ENCODE assay signal across 1 cellular context in the genomic region with DNA sequence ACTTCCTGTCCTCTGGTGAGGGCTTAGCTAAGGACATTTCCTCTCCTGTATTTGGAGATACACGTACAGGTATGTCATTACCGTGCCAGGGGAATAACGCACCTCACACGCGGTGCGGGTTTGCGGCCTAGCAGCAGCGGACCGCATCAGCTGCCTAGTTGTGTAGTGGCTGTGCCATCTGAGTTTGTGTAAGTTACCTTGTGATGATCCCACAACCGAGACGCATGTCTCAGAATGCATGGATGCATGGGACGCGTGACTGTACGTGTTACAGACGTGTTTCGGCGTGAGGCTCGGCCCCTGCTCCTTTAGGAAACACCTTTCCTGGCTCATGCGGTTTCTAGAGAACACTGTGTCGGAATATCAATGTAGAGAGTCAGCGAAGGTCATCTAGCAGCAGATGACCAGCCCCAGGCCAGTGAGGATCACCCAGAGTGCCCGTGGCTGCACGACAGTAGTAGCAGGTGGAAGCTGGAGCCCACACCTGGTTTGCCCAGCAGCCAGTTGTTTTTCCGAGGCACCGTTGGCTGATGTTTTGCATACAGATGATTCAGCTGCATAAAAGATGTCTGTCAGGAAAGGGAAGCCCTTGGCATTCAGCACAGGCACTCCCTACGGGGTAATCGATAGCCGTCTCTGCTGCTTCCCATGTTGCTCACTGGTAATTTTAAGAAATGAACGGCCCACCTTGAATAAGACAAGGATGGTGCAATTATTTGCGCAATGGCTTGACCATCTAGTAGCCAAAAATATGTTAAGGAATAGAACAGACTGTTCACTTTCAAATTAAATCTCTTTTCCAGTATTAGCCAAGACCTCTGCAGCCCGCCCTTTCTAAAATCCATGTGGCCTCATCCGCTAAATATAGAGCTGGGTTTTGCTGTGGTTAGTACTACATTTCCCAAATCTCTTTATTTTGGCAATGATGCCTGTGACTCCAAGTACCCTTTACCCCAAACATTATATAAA.
TF ChIP-seq lines count a peak whose summit lies in the region.

No MANE protein-coding gene starts in this region.

TF ChIP-seq in HepG2, 621 proteins besides CTCF, POLR2A, EP300 and RAD21 (continued from another document and continues in another):
- TF ChIP-seq, protein P1, sequence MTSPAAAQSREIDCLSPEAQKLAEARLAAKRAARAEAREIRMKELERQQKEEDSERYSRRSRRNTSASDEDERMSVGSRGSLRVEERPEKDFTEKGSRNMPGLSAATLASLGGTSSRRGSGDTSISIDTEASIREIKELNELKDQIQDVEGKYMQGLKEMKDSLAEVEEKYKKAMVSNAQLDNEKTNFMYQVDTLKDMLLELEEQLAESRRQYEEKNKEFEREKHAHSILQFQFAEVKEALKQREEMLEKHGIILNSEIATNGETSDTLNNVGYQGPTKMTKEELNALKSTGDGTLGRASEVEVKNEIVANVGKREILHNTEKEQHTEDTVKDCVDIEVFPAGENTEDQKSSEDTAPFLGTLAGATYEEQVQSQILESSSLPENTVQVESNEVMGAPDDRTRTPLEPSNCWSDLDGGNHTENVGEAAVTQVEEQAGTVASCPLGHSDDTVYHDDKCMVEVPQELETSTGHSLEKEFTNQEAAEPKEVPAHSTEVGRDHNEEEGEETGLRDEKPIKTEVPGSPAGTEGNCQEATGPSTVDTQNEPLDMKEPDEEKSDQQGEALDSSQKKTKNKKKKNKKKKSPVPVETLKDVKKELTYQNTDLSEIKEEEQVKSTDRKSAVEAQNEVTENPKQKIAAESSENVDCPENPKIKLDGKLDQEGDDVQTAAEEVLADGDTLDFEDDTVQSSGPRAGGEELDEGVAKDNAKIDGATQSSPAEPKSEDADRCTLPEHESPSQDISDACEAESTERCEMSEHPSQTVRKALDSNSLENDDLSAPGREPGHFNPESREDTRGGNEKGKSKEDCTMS (CRISPR knock-in tag; conservative IDR thresholded peaks at IDR 0.05): no peak
- TF ChIP-seq, protein P2, sequence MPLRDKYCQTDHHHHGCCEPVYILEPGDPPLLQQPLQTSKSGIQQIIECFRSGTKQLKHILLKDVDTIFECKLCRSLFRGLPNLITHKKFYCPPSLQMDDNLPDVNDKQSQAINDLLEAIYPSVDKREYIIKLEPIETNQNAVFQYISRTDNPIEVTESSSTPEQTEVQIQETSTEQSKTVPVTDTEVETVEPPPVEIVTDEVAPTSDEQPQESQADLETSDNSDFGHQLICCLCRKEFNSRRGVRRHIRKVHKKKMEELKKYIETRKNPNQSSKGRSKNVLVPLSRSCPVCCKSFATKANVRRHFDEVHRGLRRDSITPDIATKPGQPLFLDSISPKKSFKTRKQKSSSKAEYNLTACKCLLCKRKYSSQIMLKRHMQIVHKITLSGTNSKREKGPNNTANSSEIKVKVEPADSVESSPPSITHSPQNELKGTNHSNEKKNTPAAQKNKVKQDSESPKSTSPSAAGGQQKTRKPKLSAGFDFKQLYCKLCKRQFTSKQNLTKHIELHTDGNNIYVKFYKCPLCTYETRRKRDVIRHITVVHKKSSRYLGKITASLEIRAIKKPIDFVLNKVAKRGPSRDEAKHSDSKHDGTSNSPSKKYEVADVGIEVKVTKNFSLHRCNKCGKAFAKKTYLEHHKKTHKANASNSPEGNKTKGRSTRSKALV (CRISPR knock-in tag; IDR thresholded peaks at IDR 0.05): 0 out of 2 replicates have a peak, but pooled peaks have one; percentile 34
- TF ChIP-seq ZMYM2 (CRISPR knock-in tag; IDR thresholded peaks at IDR 0.05) (no peak), ZBTB1 (CRISPR knock-in tag; IDR thresholded peaks at IDR 0.05; ENCODE audit: borderline replicate concordance) (peak; percentile 84; the same call in 1 of the 2 replicates), ELF3 (CRISPR knock-in tag; IDR thresholded peaks at IDR 0.05) (peak; percentile 9; the same call in 1 of the 2 replicates), PHF5A (CRISPR knock-in tag; IDR thresholded peaks at IDR 0.05; ENCODE audit: low read depth, unreplicated experiment) (no peak), ATRX (CRISPR knock-in tag; IDR thresholded peaks at IDR 0.05; ENCODE audit: borderline replicate concordance) (no peak), ZMAT3 (CRISPR knock-in tag; conservative IDR thresholded peaks at IDR 0.05) (no peak), ZNF879 (CRISPR knock-in tag; IDR thresholded peaks at IDR 0.05) (no peak), ZNF292 (CRISPR knock-in tag; IDR thresholded peaks at IDR 0.05; ENCODE audit: borderline replicate concordance, low read depth) (no peak), FOXM1 (CRISPR knock-in tag; IDR thresholded peaks at IDR 0.05) (no peak), ZNF841 (CRISPR knock-in tag; IDR thresholded peaks at IDR 0.05; ENCODE audit: borderline replicate concordance) (no peak), ZNF530 (CRISPR knock-in tag; IDR thresholded peaks at IDR 0.05; ENCODE audit: low read depth) (no peak), SRSF4 (IDR thresholded peaks at IDR 0.05; ENCODE audit: low read depth, low read length, poor library complexity, severe bottlenecking) (no peak), ZNF850 (CRISPR knock-in tag; conservative IDR thresholded peaks at IDR 0.05) (no peak), TOPORS (CRISPR knock-in tag; IDR thresholded peaks at IDR 0.05) (no peak), ZNF33B (CRISPR knock-in tag; IDR thresholded peaks at IDR 0.05) (0 out of 2 replicates have a peak, but pooled peaks have one; percentile 40), TGIF2 (CRISPR knock-in tag; IDR thresholded peaks at IDR 0.05) (0 out of 2 replicates have a peak, but pooled peaks have one; percentile 29), HIVEP1 (CRISPR knock-in tag; IDR thresholded peaks at IDR 0.05) (no peak), ZNF335 (CRISPR knock-in tag; IDR thresholded peaks at IDR 0.05) (peak; percentile 8; the same call in 1 of the 2 replicates)
- TF ChIP-seq, protein P3, sequence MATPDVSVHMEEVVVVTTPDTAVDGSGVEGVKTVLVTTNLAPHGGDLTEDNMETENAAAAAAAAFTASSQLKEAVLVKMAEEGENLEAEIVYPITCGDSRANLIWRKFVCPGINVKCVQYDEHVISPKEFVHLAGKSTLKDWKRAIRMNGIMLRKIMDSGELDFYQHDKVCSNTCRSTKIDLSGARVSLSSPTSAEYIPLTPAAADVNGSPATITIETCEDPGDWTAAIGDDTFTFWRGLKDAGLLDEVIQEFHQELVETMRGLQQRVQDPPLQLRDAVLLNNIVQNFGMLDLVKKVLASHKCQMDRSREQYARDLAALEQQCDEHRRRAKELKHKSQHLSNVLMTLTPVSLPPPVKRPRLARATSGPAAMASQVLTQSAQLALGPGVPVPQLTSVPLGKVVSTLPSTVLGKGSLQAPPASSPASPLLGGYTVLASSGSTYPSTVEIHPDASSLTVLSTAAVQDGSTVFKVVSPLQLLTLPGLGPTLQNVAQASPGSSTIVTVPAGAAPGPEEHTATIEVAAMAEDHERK (CRISPR knock-in tag; IDR thresholded peaks at IDR 0.05; ENCODE audit: low read depth): no peak
- TF ChIP-seq, protein P4, sequence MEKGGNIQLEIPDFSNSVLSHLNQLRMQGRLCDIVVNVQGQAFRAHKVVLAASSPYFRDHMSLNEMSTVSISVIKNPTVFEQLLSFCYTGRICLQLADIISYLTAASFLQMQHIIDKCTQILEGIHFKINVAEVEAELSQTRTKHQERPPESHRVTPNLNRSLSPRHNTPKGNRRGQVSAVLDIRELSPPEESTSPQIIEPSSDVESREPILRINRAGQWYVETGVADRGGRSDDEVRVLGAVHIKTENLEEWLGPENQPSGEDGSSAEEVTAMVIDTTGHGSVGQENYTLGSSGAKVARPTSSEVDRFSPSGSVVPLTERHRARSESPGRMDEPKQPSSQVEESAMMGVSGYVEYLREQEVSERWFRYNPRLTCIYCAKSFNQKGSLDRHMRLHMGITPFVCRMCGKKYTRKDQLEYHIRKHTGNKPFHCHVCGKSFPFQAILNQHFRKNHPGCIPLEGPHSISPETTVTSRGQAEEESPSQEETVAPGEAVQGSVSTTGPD (CRISPR knock-in tag; IDR thresholded peaks at IDR 0.05): no peak
- TF ChIP-seq, protein P5, sequence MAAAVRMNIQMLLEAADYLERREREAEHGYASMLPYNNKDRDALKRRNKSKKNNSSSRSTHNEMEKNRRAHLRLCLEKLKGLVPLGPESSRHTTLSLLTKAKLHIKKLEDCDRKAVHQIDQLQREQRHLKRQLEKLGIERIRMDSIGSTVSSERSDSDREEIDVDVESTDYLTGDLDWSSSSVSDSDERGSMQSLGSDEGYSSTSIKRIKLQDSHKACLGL (CRISPR knock-in tag; IDR thresholded peaks at IDR 0.05): no peak
- TF ChIP-seq, protein P6, sequence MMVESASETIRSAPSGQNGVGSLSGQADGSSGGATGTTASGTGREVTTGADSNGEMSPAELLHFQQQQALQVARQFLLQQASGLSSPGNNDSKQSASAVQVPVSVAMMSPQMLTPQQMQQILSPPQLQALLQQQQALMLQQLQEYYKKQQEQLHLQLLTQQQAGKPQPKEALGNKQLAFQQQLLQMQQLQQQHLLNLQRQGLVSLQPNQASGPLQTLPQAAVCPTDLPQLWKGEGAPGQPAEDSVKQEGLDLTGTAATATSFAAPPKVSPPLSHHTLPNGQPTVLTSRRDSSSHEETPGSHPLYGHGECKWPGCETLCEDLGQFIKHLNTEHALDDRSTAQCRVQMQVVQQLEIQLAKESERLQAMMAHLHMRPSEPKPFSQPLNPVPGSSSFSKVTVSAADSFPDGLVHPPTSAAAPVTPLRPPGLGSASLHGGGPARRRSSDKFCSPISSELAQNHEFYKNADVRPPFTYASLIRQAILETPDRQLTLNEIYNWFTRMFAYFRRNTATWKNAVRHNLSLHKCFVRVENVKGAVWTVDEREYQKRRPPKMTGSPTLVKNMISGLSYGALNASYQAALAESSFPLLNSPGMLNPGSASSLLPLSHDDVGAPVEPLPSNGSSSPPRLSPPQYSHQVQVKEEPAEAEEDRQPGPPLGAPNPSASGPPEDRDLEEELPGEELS (CRISPR knock-in tag; IDR thresholded peaks at IDR 0.05): no peak
- TF ChIP-seq, protein P7, sequence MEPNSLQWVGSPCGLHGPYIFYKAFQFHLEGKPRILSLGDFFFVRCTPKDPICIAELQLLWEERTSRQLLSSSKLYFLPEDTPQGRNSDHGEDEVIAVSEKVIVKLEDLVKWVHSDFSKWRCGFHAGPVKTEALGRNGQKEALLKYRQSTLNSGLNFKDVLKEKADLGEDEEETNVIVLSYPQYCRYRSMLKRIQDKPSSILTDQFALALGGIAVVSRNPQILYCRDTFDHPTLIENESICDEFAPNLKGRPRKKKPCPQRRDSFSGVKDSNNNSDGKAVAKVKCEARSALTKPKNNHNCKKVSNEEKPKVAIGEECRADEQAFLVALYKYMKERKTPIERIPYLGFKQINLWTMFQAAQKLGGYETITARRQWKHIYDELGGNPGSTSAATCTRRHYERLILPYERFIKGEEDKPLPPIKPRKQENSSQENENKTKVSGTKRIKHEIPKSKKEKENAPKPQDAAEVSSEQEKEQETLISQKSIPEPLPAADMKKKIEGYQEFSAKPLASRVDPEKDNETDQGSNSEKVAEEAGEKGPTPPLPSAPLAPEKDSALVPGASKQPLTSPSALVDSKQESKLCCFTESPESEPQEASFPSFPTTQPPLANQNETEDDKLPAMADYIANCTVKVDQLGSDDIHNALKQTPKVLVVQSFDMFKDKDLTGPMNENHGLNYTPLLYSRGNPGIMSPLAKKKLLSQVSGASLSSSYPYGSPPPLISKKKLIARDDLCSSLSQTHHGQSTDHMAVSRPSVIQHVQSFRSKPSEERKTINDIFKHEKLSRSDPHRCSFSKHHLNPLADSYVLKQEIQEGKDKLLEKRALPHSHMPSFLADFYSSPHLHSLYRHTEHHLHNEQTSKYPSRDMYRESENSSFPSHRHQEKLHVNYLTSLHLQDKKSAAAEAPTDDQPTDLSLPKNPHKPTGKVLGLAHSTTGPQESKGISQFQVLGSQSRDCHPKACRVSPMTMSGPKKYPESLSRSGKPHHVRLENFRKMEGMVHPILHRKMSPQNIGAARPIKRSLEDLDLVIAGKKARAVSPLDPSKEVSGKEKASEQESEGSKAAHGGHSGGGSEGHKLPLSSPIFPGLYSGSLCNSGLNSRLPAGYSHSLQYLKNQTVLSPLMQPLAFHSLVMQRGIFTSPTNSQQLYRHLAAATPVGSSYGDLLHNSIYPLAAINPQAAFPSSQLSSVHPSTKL (CRISPR knock-in tag; IDR thresholded peaks at IDR 0.05): no peak
- TF ChIP-seq, protein P8, sequence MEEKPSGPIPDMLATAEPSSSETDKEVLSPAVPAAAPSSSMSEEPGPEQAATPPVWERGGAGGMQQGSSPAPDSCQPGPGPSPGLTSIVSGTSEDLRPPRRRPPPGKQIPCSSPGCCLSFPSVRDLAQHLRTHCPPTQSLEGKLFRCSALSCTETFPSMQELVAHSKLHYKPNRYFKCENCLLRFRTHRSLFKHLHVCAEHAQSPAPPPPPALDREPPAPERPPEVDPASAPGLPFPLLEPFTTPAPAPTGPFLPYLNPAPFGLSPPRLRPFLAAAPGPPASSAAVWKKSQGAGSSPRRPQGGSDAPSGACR (CRISPR knock-in tag; IDR thresholded peaks at IDR 0.05): no peak
- TF ChIP-seq, protein P9, sequence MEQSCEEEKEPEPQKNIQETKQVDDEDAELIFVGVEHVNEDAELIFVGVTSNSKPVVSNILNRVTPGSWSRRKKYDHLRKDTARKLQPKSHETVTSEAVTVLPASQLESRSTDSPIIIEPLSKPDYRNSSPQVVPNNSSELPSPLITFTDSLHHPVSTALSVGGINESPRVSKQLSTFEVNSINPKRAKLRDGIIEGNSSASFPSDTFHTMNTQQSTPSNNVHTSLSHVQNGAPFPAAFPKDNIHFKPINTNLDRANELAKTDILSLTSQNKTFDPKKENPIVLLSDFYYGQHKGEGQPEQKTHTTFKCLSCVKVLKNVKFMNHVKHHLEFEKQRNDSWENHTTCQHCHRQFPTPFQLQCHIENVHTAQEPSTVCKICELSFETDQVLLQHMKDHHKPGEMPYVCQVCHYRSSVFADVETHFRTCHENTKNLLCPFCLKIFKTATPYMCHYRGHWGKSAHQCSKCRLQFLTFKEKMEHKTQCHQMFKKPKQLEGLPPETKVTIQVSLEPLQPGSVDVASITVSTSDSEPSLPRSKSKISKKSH (CRISPR knock-in tag; IDR thresholded peaks at IDR 0.05; ENCODE audit: borderline replicate concordance): 0 out of 2 replicates have a peak, but pooled peaks have one; percentile 20
- TF ChIP-seq, protein P10, sequence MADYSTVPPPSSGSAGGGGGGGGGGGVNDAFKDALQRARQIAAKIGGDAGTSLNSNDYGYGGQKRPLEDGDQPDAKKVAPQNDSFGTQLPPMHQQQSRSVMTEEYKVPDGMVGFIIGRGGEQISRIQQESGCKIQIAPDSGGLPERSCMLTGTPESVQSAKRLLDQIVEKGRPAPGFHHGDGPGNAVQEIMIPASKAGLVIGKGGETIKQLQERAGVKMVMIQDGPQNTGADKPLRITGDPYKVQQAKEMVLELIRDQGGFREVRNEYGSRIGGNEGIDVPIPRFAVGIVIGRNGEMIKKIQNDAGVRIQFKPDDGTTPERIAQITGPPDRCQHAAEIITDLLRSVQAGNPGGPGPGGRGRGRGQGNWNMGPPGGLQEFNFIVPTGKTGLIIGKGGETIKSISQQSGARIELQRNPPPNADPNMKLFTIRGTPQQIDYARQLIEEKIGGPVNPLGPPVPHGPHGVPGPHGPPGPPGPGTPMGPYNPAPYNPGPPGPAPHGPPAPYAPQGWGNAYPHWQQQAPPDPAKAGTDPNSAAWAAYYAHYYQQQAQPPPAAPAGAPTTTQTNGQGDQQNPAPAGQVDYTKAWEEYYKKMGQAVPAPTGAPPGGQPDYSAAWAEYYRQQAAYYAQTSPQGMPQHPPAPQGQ (CRISPR knock-in tag; IDR thresholded peaks at IDR 0.05; ENCODE audit: borderline replicate concordance): peak; percentile 67; the same call in 1 of the 2 replicates
- TF ChIP-seq, protein P11, sequence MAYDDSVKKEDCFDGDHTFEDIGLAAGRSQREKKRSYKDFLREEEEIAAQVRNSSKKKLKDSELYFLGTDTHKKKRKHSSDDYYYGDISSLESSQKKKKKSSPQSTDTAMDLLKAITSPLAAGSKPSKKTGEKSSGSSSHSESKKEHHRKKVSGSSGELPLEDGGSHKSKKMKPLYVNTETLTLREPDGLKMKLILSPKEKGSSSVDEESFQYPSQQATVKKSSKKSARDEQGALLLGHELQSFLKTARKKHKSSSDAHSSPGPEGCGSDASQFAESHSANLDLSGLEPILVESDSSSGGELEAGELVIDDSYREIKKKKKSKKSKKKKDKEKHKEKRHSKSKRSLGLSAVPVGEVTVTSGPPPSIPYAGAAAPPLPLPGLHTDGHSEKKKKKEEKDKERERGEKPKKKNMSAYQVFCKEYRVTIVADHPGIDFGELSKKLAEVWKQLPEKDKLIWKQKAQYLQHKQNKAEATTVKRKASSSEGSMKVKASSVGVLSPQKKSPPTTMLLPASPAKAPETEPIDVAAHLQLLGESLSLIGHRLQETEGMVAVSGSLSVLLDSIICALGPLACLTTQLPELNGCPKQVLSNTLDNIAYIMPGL (CRISPR knock-in tag; IDR thresholded peaks at IDR 0.05; ENCODE audit: borderline replicate concordance in 1 of 2, low read depth in 1 of 2): no peak
